Comparison of ENCODE assay signal across 9 cellular contexts in the genomic region with DNA sequence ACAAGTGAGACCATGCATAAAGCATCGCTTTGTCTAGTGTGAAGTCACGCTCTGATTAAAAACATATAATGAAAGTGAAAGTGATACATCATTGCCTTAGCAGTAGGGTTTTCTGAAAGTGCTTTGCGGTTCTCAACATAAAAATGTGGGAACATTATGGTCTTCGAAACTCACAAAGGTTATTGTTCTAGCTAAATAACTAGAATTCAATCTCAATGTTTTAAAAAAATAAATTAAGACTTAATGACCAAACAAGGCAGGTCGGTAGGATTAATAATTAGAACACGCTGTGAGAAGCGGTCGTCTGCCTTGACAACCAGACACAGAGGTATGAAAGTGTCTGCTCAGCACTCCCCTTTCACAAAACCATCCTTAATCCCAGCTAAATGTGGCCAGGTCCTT. TPM values are rescaled to one million over a fixed set of nuclear protein-coding genes. Genes with fewer than 3 reads are reported as not detected.
DNase-seq lines count a peak whose midpoint lies in the region; ATAC-seq and TF ChIP-seq lines count a peak whose summit lies in the region.
"Had no signal": no experiment of that assay in that cellular context is flagged by ENCODE, and none has a peak within 500 bp of the region (broad histone marks: within the 10 kb centered on the region; RNA-seq: fewer than 3 reads in every experiment).

No MANE protein-coding gene starts in this region.

- H3K9me3 ChIP-seq in Peyer's patch, result no peaks in the 10 kb centered on the region
- no peaks in the 10 kb centered on the region for H3K9me3 ChIP-seq in suprapubic skin
- no peaks in the 10 kb centered on the region for H3K9me3 ChIP-seq in left lung

- WGBS in suprapubic skin, result 24% methylated on average over 8 of the region's 8 CpGs

- no peak for TF ChIP-seq EP300 in suprapubic skin (IDR thresholded peaks at IDR 0.05)

- TF ChIP-seq CTCF in Peyer's patch (IDR thresholded peaks at IDR 0.05) (no peak), suprapubic skin (IDR thresholded peaks at IDR 0.05) (no peak), left lung (IDR thresholded peaks at IDR 0.05) (no peak)

- TF ChIP-seq POLR2A in Peyer's patch (IDR thresholded peaks at IDR 0.05) (no peak), suprapubic skin (IDR thresholded peaks at IDR 0.05) (no peak)

- intact Hi-C loops in left lung (cut with DNase I), result no loop called here

- H3K4me3 ChIP-seq in Peyer's patch (peak overlapping the region; percentile 7 to 42 (median 26)), suprapubic skin (peak overlapping the region; percentile 45), left lung (peak overlapping the region in 1 of 2 donors; percentile 15)

- no peaks in the 10 kb centered on the region for H3K4me1 ChIP-seq in Peyer's patch
- no peaks in the 10 kb centered on the region for H3K4me1 ChIP-seq in suprapubic skin
- H3K4me1 ChIP-seq in left lung, result no peaks in the 10 kb centered on the region

- H3K27me3 ChIP-seq in Peyer's patch (no peaks in the 10 kb centered on the region), suprapubic skin (no peaks in the 10 kb centered on the region), left lung (no peaks in the 10 kb centered on the region)

- H3K27ac ChIP-seq in Peyer's patch, result peak overlapping the region in 1 of 4 donors; percentile 33
- no peak overlapping the region for H3K27ac ChIP-seq in suprapubic skin
- H3K27ac ChIP-seq in left lung, result no peak overlapping the region

- ATAC-seq in GM19324 (IDR thresholded peaks at IDR 0.05; ENCODE audit: low FRiP score, unreplicated experiment), result peak; percentile 90
- peak; percentile 89 for ATAC-seq in HG03280 (IDR thresholded peaks at IDR 0.05; ENCODE audit: unreplicated experiment)
- no peak for ATAC-seq in left lung

- H3K36me3 ChIP-seq in Peyer's patch (no peaks in the 10 kb centered on the region), suprapubic skin (no peaks in the 10 kb centered on the region), left lung (no peaks in the 10 kb centered on the region)

- DNase-seq in COR-L47 (lab: John Stamatoyannopoulos, UW) (peak; percentile 70), Peyer's patch (no peak), fibroblast of the conjunctiva (ENCODE audit: low read depth) (peak; percentile 9), suprapubic skin (ENCODE audit: low spot score in 2 of 2) (no peak), left lung (no peak)
- no peak for DNase-seq in activated CD4-positive, alpha-beta T cell treated with anti-CD3 and anti-CD28 coated beads for 48 hours

RNA-seq across cellular contexts. Expression of a gene that starts 42.2 kb away (rescaled TPM):
- 10 to 100 TPM in 1 of 4 donors, 1 to 10 TPM in 1, under 1 TPM in 2; 0.28 to 14.0 (median 1.1) TPM for total RNA-seq in Peyer's patch
- under 1 TPM in 2 of 4 donors, not detected in 2; 0.13 to 0.24 TPM for total RNA-seq in suprapubic skin
- total RNA-seq in left lung, result under 1 TPM; 0.20 to 0.45 TPM
- total RNA-seq: pulmonary artery endothelial cell had no signal

Comparison
In these comparisons a context has a peak if more than half of its experiments do, and no peak if none do; other contexts are left out.
1. DNase-seq: peak in COR-L47 (single experiment) and fibroblast of the conjunctiva (single experiment); none in Peyer's patch (0 of 3), suprapubic skin (0 of 2), activated CD4-positive, alpha-beta T cell treated with anti-CD3 and anti-CD28 coated beads for 48 hours (single experiment) and left lung (0 of 2).